ENCODE assay signal across 27 cellular contexts in the genomic region with DNA sequence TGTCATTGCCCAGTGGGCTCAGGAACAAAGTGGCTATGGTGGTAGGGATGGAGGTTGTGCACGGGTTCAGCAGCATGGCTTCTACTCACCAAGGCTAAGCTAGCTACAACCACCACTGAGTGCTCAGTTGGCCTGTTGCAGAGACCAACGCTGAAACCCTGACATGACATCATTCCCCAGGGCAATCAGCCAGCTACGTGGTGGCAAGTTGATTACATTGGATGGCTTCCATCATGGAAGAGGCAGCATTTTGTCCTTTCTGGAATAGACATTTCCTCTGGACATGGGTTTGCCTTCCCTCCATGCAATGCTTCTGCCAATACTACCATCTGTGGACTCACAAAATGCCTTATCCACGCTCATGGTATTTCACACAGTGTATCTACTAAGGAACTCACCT.
A peak's percentile ranks its signal among the peaks of the same experiment; 100 is the strongest.
DNase-seq lines count a peak whose midpoint lies in the region; ATAC-seq, FAIRE-seq and TF ChIP-seq lines count a peak whose summit lies in the region.
"Had no signal": no experiment of that assay in that cellular context is flagged by ENCODE, and none has a peak within 500 bp of the region (broad histone marks: within the 10 kb centered on the region; RNA-seq: fewer than 3 reads in every experiment).

No MANE protein-coding gene starts in this region.

- H3K4me3 ChIP-seq in astrocyte of the spinal cord (ENCODE audit: low read depth, low read length) (no peak overlapping the region), foreskin fibroblast (ENCODE audit: low read depth in 1 of 2, low read length in 2 of 2) (no peak overlapping the region)
- H3K4me3 ChIP-seq: adrenal gland, lung, psoas muscle, skin epidermis, testis had no signal

- no peak for TF ChIP-seq CTCF in astrocyte of the spinal cord (IDR thresholded peaks at IDR 0.05; ENCODE audit: low read depth, low read length)
- no peak for TF ChIP-seq CTCF in foreskin fibroblast (IDR thresholded peaks at IDR 0.05; ENCODE audit: low read depth, low read length)

- peaks cover 3% of the 10 kb centered on the region for H3K9me3 Mint-ChIP-seq in activated CD4-positive, alpha-beta T cell treated with anti-CD3 and anti-CD28 coated beads for 36 hours (ENCODE audit: low read depth)
- H3K9me3 Mint-ChIP-seq: activated B cell treated with CpG ODN at 0.5 μM for 24 hours had no signal

- no peak overlapping the region for H3K27ac Mint-ChIP-seq in activated CD4-positive, alpha-beta T cell treated with anti-CD3 and anti-CD28 coated beads for 36 hours
- H3K27ac Mint-ChIP-seq: activated B cell treated with CpG ODN at 0.5 μM for 24 hours; activated CD8-positive, alpha-beta T cell treated with anti-CD3 and anti-CD28 coated beads for 36 hours; CD14-positive monocyte; stimulated activated naive B cell treated with anti-CD40 and anti-IgM and Interleukin-4, amounts not matched to agents 10 μg/mL and 1 μg/mL and 100 μg/mL, for 72 hours had no signal

- no peaks in the 10 kb centered on the region for H3K4me1 Mint-ChIP-seq in activated CD4-positive, alpha-beta T cell treated with anti-CD3 and anti-CD28 coated beads for 36 hours
- H3K4me1 Mint-ChIP-seq: activated B cell treated with CpG ODN at 0.5 μM for 24 hours; CD14-positive monocyte; stimulated activated naive B cell treated with anti-CD40 and anti-IgM and Interleukin-4, amounts not matched to agents 10 μg/mL and 1 μg/mL and 100 μg/mL, for 72 hours had no signal

- in situ Hi-C loops in astrocyte of the spinal cord (cut with HindIII; ENCODE audit: low sequenced_read_pairs), result no loop called here

- FAIRE-seq in H54 (lab: Jason Lieb, UNC), result no peak
- FAIRE-seq: keratinocyte had no signal

- no peak for ATAC-seq in GM21447 (IDR thresholded peaks at IDR 0.05; ENCODE audit: unreplicated experiment)
- ATAC-seq in activated CD4-positive, alpha-beta T cell treated with anti-CD3 and anti-CD28 coated beads for 36 hours, result no peak
- ATAC-seq: activated CD8-positive, alpha-beta T cell treated with anti-CD3 and anti-CD28 coated beads for 36 hours; psoas muscle; Right ventricle myocardium inferior; stimulated activated naive B cell treated with anti-CD40 and anti-IgM and Interleukin-4, amounts not matched to agents 10 μg/mL and 1 μg/mL and 100 μg/mL, for 72 hours had no signal

- POLR2A ChIA-PET in activated CD4-positive, alpha-beta T cell treated with anti-CD3 and anti-CD28 coated beads for 36 hours (lab: Charles Lee), result no interaction called here

- no peak overlapping the region for H3K4me3 Mint-ChIP-seq in activated CD4-positive, alpha-beta T cell treated with anti-CD3 and anti-CD28 coated beads for 36 hours
- H3K4me3 Mint-ChIP-seq: activated B cell treated with CpG ODN at 0.5 μM for 24 hours; activated CD8-positive, alpha-beta T cell treated with anti-CD3 and anti-CD28 coated beads for 36 hours; CD14-positive monocyte; stimulated activated naive B cell treated with anti-CD40 and anti-IgM and Interleukin-4, amounts not matched to agents 10 μg/mL and 1 μg/mL and 100 μg/mL, for 72 hours had no signal

- H3K36me3 Mint-ChIP-seq in activated CD4-positive, alpha-beta T cell treated with anti-CD3 and anti-CD28 coated beads for 36 hours (ENCODE audit: low read depth), result no peaks in the 10 kb centered on the region
- H3K36me3 Mint-ChIP-seq: CD14-positive monocyte; stimulated activated naive B cell treated with anti-CD40 and anti-IgM and Interleukin-4, amounts not matched to agents 10 μg/mL and 1 μg/mL and 100 μg/mL, for 72 hours had no signal

- intact Hi-C loops in activated CD4-positive, alpha-beta T cell treated with anti-CD3 and anti-CD28 coated beads for 36 hours (cut with DNase I, micrococcal nuclease), result no loop called here

- CTCF ChIA-PET in activated CD4-positive, alpha-beta T cell treated with anti-CD3 and anti-CD28 coated beads for 36 hours (lab: Charles Lee), result interaction anchor here (0.5 kb wide), 1 partner anchor 20 kb away, joined by 3 read pairs; no protein-coding TSS in a partner anchor

- peaks cover 2% of the 10 kb centered on the region for H3K27me3 Mint-ChIP-seq in activated CD4-positive, alpha-beta T cell treated with anti-CD3 and anti-CD28 coated beads for 36 hours
- H3K27me3 Mint-ChIP-seq: activated B cell treated with CpG ODN at 0.5 μM for 24 hours; activated CD8-positive, alpha-beta T cell treated with anti-CD3 and anti-CD28 coated beads for 36 hours; stimulated activated naive B cell treated with anti-CD40 and anti-IgM and Interleukin-4, amounts not matched to agents 10 μg/mL and 1 μg/mL and 100 μg/mL, for 72 hours had no signal

- TF ChIP-seq POLR2A in H54 (IDR thresholded peaks at IDR 0.05; ENCODE audit: low read depth, low read length), result no peak

- DNase-seq in AG20443 (ENCODE audit: low spot score) (peak; percentile 18), HT1080 (ENCODE audit: low read depth) (peak; percentile 57), astrocyte of the spinal cord (ENCODE audit: low read depth, low spot score) (peak; percentile 76), foreskin fibroblast (peak; percentile 1 to 58), T-helper 9 cell (no peak), H54 (ENCODE audit: insufficient read length, low spot score) (no peak)
- DNase-seq in activated CD4-positive, alpha-beta T cell treated with anti-CD3 and anti-CD28 coated beads for 36 hours, result no peak
- DNase-seq: activated B cell treated with CpG ODN at 0.5 μM for 24 hours; activated CD8-positive, alpha-beta T cell treated with anti-CD3 and anti-CD28 coated beads for 36 hours; activated gamma-delta T cell treated with Interleukin-2 at 50 U/mL for 16 hours; activated T-cell treated with anti-CD3 and anti-CD28 coated beads for 4 hours; adrenal gland; central memory CD4-positive, alpha-beta T cell; effector CD4-positive, alpha-beta T cell; erythroblast; GOT3; NCI-H69; psoas muscle; stimulated activated naive B cell treated with anti-CD40 and anti-IgM and Interleukin-4, amounts not matched to agents 10 μg/mL and 1 μg/mL and 100 μg/mL, for 72 hours; T1000; testis had no signal

Comparison
In these comparisons a context has a peak if more than half of its experiments do, and no peak if none do; other contexts are left out.
1. DNase-seq: peak in AG20443 (single experiment), HT1080 (single experiment), astrocyte of the spinal cord (single experiment) and foreskin fibroblast (2 of 2); none in T-helper 9 cell (single experiment), activated CD4-positive, alpha-beta T cell treated with anti-CD3 and anti-CD28 coated beads for 36 hours (single experiment) and H54 (single experiment).